ENCODE assay signal across 29 cellular contexts in genomic region chr5:150339841-150340240, GRCh38. TPM values are rescaled to one million over a fixed set of nuclear protein-coding genes. Genes with fewer than 3 reads are reported as not detected.
"Had no signal": no experiment of that assay in that cellular context is flagged by ENCODE, and none has a peak within 500 bp of the region (broad histone marks: within the 10 kb centered on the region; RNA-seq: fewer than 3 reads in every experiment).

No MANE protein-coding gene starts in this region.

- H3K27ac ChIP-seq: adrenal gland, ascending aorta, brain microvascular endothelial cell, epithelial cell of prostate, esophagus squamous epithelium, left ventricle myocardium inferior, neutrophil, testis, transverse colon had no signal

- ATAC-seq: natural killer cell treated with Interleukin-12 subunit alpha and Interleukin-12 subunit beta and Interleukin-15 and Interleukin-18, amount 100 ng/mL, for 72 hours; stimulated activated naive B cell treated with anti-CD40 and anti-IgM and Interleukin-4, amounts not matched to agents 10 μg/mL and 1 μg/mL and 100 μg/mL, for 72 hours had no signal

- H3K27me3 ChIP-seq: adrenal gland, ascending aorta, brain microvascular endothelial cell, esophagus squamous epithelium, neutrophil, testis, transverse colon had no signal

- H3K4me3 ChIP-seq: adrenal gland, ascending aorta, esophagus squamous epithelium, left ventricle myocardium inferior, lung, smooth muscle cell, testis, transverse colon had no signal

- H3K9me3 ChIP-seq: adrenal gland, ascending aorta, esophagus squamous epithelium, left ventricle myocardium inferior, neutrophil, testis, transverse colon had no signal

- DNase-seq: activated CD4-positive, alpha-beta T cell treated with anti-CD3 and anti-CD28 coated beads for 4 hours; activated CD4-positive, alpha-beta T cell treated with anti-CD3 and anti-CD28 coated beads, Interleukin-2, amount 50 U/mL, for 48 hours; activated CD8-positive, alpha-beta memory T cell treated with anti-CD3 and anti-CD28 coated beads for 24 hours; activated effector memory CD4-positive, alpha-beta T cell treated with Interleukin-2 at 50 U/mL for 16 hours; activated naive CD4-positive, alpha-beta T cell treated with Interleukin-2 at 50 U/mL for 16 hours; activated naive CD8-positive, alpha-beta T cell treated with anti-CD3 and anti-CD28 coated beads for 36 hours; adrenal gland; brain microvascular endothelial cell; central memory CD4-positive, alpha-beta T cell; effector CD4-positive, alpha-beta T cell; esophagus squamous epithelium; kidney glomerular epithelial cell; left ventricle myocardium inferior; mesendoderm; retina; stimulated activated CD4-positive, alpha-beta T cell treated with anti-CD3 and anti-CD28 coated beads, Interleukin-1b, Interleukin-23, amount 100 ng/mL, for 48 hours; stimulated activated CD4-positive, alpha-beta T cell treated with anti-CD3 and anti-CD28 coated beads, Interleukin-4, amount 100 ng/mL, for 4 hours; stimulated activated naive B cell treated with anti-CD40 and anti-IgM and Interleukin-4, amounts not matched to agents 10 μg/mL and 1 μg/mL and 100 μg/mL, for 72 hours; T-helper 1 cell; testis; transverse colon had no signal

- H3K4me2 ChIP-seq: smooth muscle cell had no signal

- H3K4me1 ChIP-seq: adrenal gland, ascending aorta, esophagus squamous epithelium, left ventricle myocardium inferior, testis, transverse colon had no signal

- H3K36me3 ChIP-seq: adrenal gland, ascending aorta, brain microvascular endothelial cell, esophagus squamous epithelium, left ventricle myocardium inferior, neutrophil, transverse colon had no signal

RNA-seq across cellular contexts. Expression of gene ARSI, which starts 37.1 kb away (rescaled TPM):
- total RNA-seq: activated naive CD8-positive, alpha-beta T cell treated with anti-CD3 and anti-CD28 coated beads for 36 hours; ascending aorta; natural killer cell treated with Interleukin-12 subunit alpha and Interleukin-12 subunit beta and Interleukin-15 and Interleukin-18, amount 100 ng/mL, for 72 hours; progenitor cell of endocrine pancreas had no signal

RNA-seq across cellular contexts. Expression of gene CAMK2A, which starts 50.3 kb away (rescaled TPM):
- total RNA-seq: activated naive CD8-positive, alpha-beta T cell treated with anti-CD3 and anti-CD28 coated beads for 36 hours; ascending aorta; natural killer cell treated with Interleukin-12 subunit alpha and Interleukin-12 subunit beta and Interleukin-15 and Interleukin-18, amount 100 ng/mL, for 72 hours; osteocyte; progenitor cell of endocrine pancreas had no signal
